In the genomic region with DNA sequence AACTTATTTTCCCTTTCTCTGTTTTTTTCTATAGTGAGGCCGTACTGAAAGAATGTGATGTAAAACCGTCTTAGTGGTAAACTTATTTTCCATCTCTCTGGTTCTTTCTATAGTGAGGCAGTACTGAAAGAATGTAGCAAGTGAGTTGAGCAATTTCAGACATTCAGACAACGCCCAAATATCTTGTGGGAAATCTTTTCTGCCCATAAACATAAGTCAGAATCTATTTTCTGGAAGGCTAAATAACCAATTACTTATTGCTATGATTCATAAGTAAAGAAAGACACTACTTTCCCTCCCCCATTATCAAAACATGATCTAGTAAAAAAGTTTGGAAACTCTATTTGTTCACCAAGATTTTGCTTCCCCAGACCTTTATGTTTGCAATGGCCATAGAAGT, we compare ENCODE assay signal across 1 cellular context.
TF ChIP-seq lines count a peak whose summit lies in the region.

No MANE protein-coding gene starts in this region.

TF ChIP-seq in A549, 52 proteins besides CTCF, POLR2A, EP300 and RAD21 (continued from another document):
- TF ChIP-seq NFE2L2 (conservative IDR thresholded peaks at IDR 0.05; ENCODE audit: low read length): no peak
- peak; percentile 20 to 61; a peak in 2 of 4 replicates for TF ChIP-seq CEBPB (IDR thresholded peaks at IDR 0.05)
- TF ChIP-seq, protein P1, sequence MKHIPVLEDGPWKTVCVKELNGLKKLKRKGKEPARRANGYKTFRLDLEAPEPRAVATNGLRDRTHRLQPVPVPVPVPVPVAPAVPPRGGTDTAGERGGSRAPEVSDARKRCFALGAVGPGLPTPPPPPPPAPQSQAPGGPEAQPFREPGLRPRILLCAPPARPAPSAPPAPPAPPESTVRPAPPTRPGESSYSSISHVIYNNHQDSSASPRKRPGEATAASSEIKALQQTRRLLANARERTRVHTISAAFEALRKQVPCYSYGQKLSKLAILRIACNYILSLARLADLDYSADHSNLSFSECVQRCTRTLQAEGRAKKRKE (CRISPR knock-in tag; IDR thresholded peaks at IDR 0.05; ENCODE audit: low read depth): no peak
